In genomic region chr3:88509582-88509981, GRCh38 we compare ENCODE assay signal across 1 cellular context.
TF ChIP-seq lines count a peak whose summit lies in the region.

No MANE protein-coding gene starts in this region.

TF ChIP-seq in HepG2, 621 proteins besides CTCF, POLR2A, EP300 and RAD21 (continued from another document):
- TF ChIP-seq ARID5B (CRISPR knock-in tag; IDR thresholded peaks at IDR 0.05) (peak; percentile 53), ZNF17 (CRISPR knock-in tag; IDR thresholded peaks at IDR 0.05) (0 out of 2 replicates have a peak, but pooled peaks have one; percentile 70), FOXA1 (IDR thresholded peaks at IDR 0.05) (no peak), FOXA1 (CRISPR knock-in tag; IDR thresholded peaks at IDR 0.05) (peak; percentile 31; the same call in 1 of the 2 replicates), ZMYM4 (CRISPR knock-in tag; IDR thresholded peaks at IDR 0.05) (no peak), ZNF644 (CRISPR knock-in tag; IDR thresholded peaks at IDR 0.05; ENCODE audit: low read depth) (peak; percentile 59; the same call in 1 of the 2 replicates), SALL1 (CRISPR knock-in tag; IDR thresholded peaks at IDR 0.05) (no peak), ZZZ3 (CRISPR knock-in tag; IDR thresholded peaks at IDR 0.05; ENCODE audit: borderline replicate concordance) (no peak), ZNF546 (CRISPR knock-in tag; conservative IDR thresholded peaks at IDR 0.05) (no peak), YEATS2 (CRISPR knock-in tag; IDR thresholded peaks at IDR 0.05; ENCODE audit: borderline replicate concordance) (no peak), TEAD3 (CRISPR knock-in tag; optimal IDR thresholded peaks at IDR 0.05; ENCODE audit: borderline replicate concordance) (peak; percentile 46), CEBPG (CRISPR knock-in tag; IDR thresholded peaks at IDR 0.05) (peak; percentile 13; the same call in 1 of the 2 replicates), HNF4A (CRISPR knock-in tag; IDR thresholded peaks at IDR 0.05) (peak; percentile 69)
